In the genomic region with DNA sequence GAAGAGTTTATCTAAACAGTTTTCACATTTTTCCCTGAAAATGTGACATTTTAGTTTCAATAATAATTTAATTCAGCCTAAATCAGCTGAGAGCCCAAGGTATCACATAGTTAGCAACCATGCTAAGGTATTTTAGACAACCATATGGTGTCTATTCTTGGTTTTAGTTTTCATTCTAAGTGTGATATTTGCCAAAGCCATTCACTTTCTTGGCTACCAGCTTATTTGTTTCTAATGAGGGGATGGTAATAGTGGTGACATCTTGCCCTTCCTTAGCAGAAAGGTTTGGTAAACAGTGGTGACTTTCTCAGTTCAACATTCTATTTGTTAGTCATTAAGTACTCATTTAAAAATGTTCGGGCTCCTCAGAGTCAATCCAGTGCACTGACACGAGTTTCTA, we compare ENCODE assay signal across 20 cellular contexts.
"Had no signal": no experiment of that assay in that cellular context is flagged by ENCODE, and none has a peak within 500 bp of the region (broad histone marks: within the 10 kb centered on the region; RNA-seq: fewer than 3 reads in every experiment).

No MANE protein-coding gene starts in this region.

- FAIRE-seq: small intestine, urothelium cell line had no signal

- DNase-seq: natural killer cell; occipital lobe; ovary; posterior cingulate gyrus; psoas muscle; right cardiac atrium; right lobe of liver; sigmoid colon; small intestine; stimulated activated CD4-positive, alpha-beta T cell treated with anti-CD3 and anti-CD28 coated beads, Interleukin-2, amount 100 ng/mL, for 24 hours; stimulated activated CD4-positive, alpha-beta T cell treated with anti-CD3 and anti-CD28 coated beads, Interleukin-2, amount 100 ng/mL, for 48 hours; stimulated activated CD4-positive, alpha-beta T cell treated with anti-CD3 and anti-CD28 coated beads, Interleukin-4, amount 100 ng/mL, for 24 hours; stimulated activated naive B cell treated with anti-CD40 and anti-IgM and Interleukin-4, amounts not matched to agents 10 μg/mL and 1 μg/mL and 100 μg/mL, for 72 hours; stimulated activated naive CD4-positive, alpha-beta T cell treated with Interleukin-2 at 50 U/mL for 16 hours; stomach; thyroid gland; trophoblast cell; upper lobe of left lung had no signal

- ATAC-seq: natural killer cell; psoas muscle; right cardiac atrium; right lobe of liver; stimulated activated effector memory CD8-positive, alpha-beta T cell treated with anti-CD3 and anti-CD28 coated beads, Interleukin-12 subunit alpha, Interleukin-12 subunit beta, amount 100 ng/mL, for 72 hours; stimulated activated naive B cell treated with anti-CD40 and anti-IgM and Interleukin-4, amounts not matched to agents 10 μg/mL and 1 μg/mL and 100 μg/mL, for 72 hours had no signal
